In genomic region chr18:77059294-77059916, GRCh38 we compare ENCODE assay signal across 7 cellular contexts.
A peak's percentile ranks its signal among the peaks of the same experiment; 100 is the strongest.
DNase-seq lines count a peak whose midpoint lies in the region; ATAC-seq and TF ChIP-seq lines count a peak whose summit lies in the region.

No MANE protein-coding gene starts in this region.

- H3K4me3 Mint-ChIP-seq in Caco-2 (ENCODE audit: unreplicated experiment) (no peak overlapping the region), brain (no peak overlapping the region)

- POLR2A ChIA-PET in Caco-2 (lab: Charles Lee) = no interaction called here

- H3K27ac Mint-ChIP-seq in Caco-2 (ENCODE audit: unreplicated experiment) (no peak overlapping the region), brain (no peak overlapping the region)

- TF ChIP-seq CTCF in Caco-2 (IDR thresholded peaks at IDR 0.05; ENCODE audit: insufficient read depth in 1 of 2, low read depth in 1 of 2, low read length in 1 of 2, severe bottlenecking in 1 of 2, unreplicated experiment in 1 of 2) (peak; percentile 9 to 15), brain (conservative IDR thresholded peaks at IDR 0.05) (peak; percentile 47 to 65)

- DNase-seq in Caco-2 (peak; percentile 49 to 50), H7 (peak; percentile 75), NOMO-1 treated with dmso at 0.1 percent for 144 hours (lab: John Stamatoyannopoulos, UW; ENCODE audit: unreplicated experiment) (peak; percentile 28), lung microvascular endothelial cell (ENCODE audit: low read depth in 2 of 2) (peak; percentile 68 to 80), inferior parietal cortex (ENCODE audit: extremely low spot score) (no peak)

- H3K9me3 Mint-ChIP-seq in Caco-2 (ENCODE audit: unreplicated experiment) (no peaks in the 10 kb centered on the region), brain (no peaks in the 10 kb centered on the region)

- H3K36me3 ChIP-seq in Caco-2 (ENCODE audit: control insufficient read depth, insufficient read depth, low read length) (no peaks in the 10 kb centered on the region), H7 (replicated peaks; ENCODE audit: control insufficient read depth, insufficient read depth, low read length) (no peaks in the 10 kb centered on the region; the same call in 1 of the 2 replicates)

- no peaks in the 10 kb centered on the region for H3K27me3 Mint-ChIP-seq in Caco-2 (ENCODE audit: insufficient read depth, unreplicated experiment)
- H3K27me3 Mint-ChIP-seq in brain = no peaks in the 10 kb centered on the region

- H3K4me1 ChIP-seq in Caco-2 = peaks cover 22% of the 10 kb centered on the region

- no peaks in the 10 kb centered on the region for H3K9me3 ChIP-seq in Caco-2

- H3K4me3 ChIP-seq in Caco-2 (ENCODE audit: low read depth, low read length) (no peak overlapping the region), H7 (ENCODE audit: insufficient read depth, low read depth, low read length) (no peak overlapping the region)

- intact Hi-C loops in Caco-2 (cut with micrococcal nuclease; ENCODE audit: unreplicated experiment) = loop anchor here (1.0 to 5.0 kb wide), 5 partner anchors 59 to 567 kb away; partner anchors contain the start of genes MBP and ZNF236

- H3K27me3 ChIP-seq in Caco-2 (replicated peaks; ENCODE audit: control insufficient read depth, insufficient read depth, low read length) = no peaks in the 10 kb centered on the region
- no peaks in the 10 kb centered on the region for H3K27me3 ChIP-seq in H7 (ENCODE audit: control insufficient read depth, insufficient read depth, low read length)

- CTCF ChIA-PET in Caco-2 (lab: Charles Lee) = no interaction called here

- no TSS peak for BruUV-seq in Caco-2 (replicated peaks; lab: Mats Ljungman, UMichigan)

- H3K36me3 Mint-ChIP-seq in Caco-2 (ENCODE audit: insufficient read depth, unreplicated experiment) (no peaks in the 10 kb centered on the region), brain (no peaks in the 10 kb centered on the region)

- peaks cover 12% of the 10 kb centered on the region for H3K4me1 Mint-ChIP-seq in Caco-2 (ENCODE audit: low read depth, unreplicated experiment)
- H3K4me1 Mint-ChIP-seq in brain = peaks cover 53% of the 10 kb centered on the region

- ATAC-seq in GM18873 (IDR thresholded peaks at IDR 0.05; ENCODE audit: low FRiP score, unreplicated experiment) = no peak
